8 cellular contexts compared by ENCODE assay signal in the genomic region with DNA sequence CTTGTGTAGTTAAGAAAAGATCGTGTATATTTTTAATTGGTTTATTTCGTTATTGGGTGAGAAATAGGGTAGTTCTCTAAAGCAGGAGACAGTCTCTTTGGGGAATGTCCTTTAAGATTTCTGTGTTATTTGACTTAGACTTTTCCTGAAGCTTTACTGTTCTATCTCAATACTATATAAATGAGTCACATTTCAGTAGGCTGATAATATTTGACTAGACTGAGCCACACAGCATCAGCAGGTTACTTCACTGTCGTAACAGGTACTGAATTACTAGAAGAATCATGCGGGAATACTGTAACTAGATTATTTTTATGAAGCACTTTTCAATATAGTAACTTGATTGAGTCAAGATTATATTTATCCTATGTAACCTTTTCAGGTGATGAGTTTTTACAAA. TPM values are rescaled to one million over a fixed set of nuclear protein-coding genes. Genes with fewer than 3 reads are reported as not detected.
DNase-seq lines count a peak whose midpoint lies in the region; ATAC-seq and TF ChIP-seq lines count a peak whose summit lies in the region.

No MANE protein-coding gene starts in this region.

- DNase-seq in NT2/D1 (ENCODE audit: low read depth, low spot score) (no peak), epithelial cell of esophagus (ENCODE audit: low read depth) (peak; percentile 64), progenitor cell of endocrine pancreas (ENCODE audit: low spot score, unreplicated experiment) (no peak), DMS153 treated with DMSO at 0.1 percent for 48 hours (lab: John Stamatoyannopoulos, UW; ENCODE audit: unreplicated experiment) (no peak)

- H3K27ac Mint-ChIP-seq in progenitor cell of endocrine pancreas, result peak overlapping the region; percentile 94

- H3K9me3 Mint-ChIP-seq in progenitor cell of endocrine pancreas (ENCODE audit: low read depth), result no peaks in the 10 kb centered on the region

- H3K9ac ChIP-seq in NT2/D1 (ENCODE audit: insufficient read length, low read depth), result no peak overlapping the region

- H3K4me3 ChIP-seq in GM08714 (ENCODE audit: low read length) (peak overlapping the region; percentile 81; the same call in 1 of the 2 replicates), NT2/D1 (ENCODE audit: insufficient read length, low read depth) (peak overlapping the region; percentile 86), epithelial cell of esophagus (ENCODE audit: low read length) (peak overlapping the region; percentile 80)

- no peaks in the 10 kb centered on the region for H3K27me3 ChIP-seq in NT2/D1 (ENCODE audit: insufficient read depth, insufficient read length)

- H3K4me1 Mint-ChIP-seq in progenitor cell of endocrine pancreas (ENCODE audit: low read depth), result peaks cover 40% of the 10 kb centered on the region

- peak overlapping the region; percentile 90 for H3K4me3 Mint-ChIP-seq in progenitor cell of endocrine pancreas (ENCODE audit: low read depth)

- TF ChIP-seq CTCF in epithelial cell of esophagus (IDR thresholded peaks at IDR 0.05; ENCODE audit: insufficient read depth, low read depth, low read length, missing control alignments) (no peak), progenitor cell of endocrine pancreas (IDR thresholded peaks at IDR 0.05; ENCODE audit: unreplicated experiment) (no peak)

- no peaks in the 10 kb centered on the region for H3K27me3 Mint-ChIP-seq in progenitor cell of endocrine pancreas

- no peaks in the 10 kb centered on the region for H3K36me3 ChIP-seq in NT2/D1 (ENCODE audit: insufficient read depth, insufficient read length, low read length)

- no peaks in the 10 kb centered on the region for H3K9me3 ChIP-seq in NT2/D1 (ENCODE audit: insufficient read depth, low read length)

- H3K36me3 Mint-ChIP-seq in progenitor cell of endocrine pancreas (ENCODE audit: insufficient read depth), result no peaks in the 10 kb centered on the region

- no peaks in the 10 kb centered on the region for H3K4me1 ChIP-seq in NT2/D1 (ENCODE audit: insufficient read depth, insufficient read length)

- ATAC-seq in GM19328 (IDR thresholded peaks at IDR 0.05; ENCODE audit: unreplicated experiment) (no peak), GM21423 (IDR thresholded peaks at IDR 0.05; ENCODE audit: unreplicated experiment) (no peak), GM21367 (IDR thresholded peaks at IDR 0.05; ENCODE audit: unreplicated experiment) (no peak)

RNA-seq across cellular contexts. Expression of a gene that starts 1.4 kb away (rescaled TPM):
- total RNA-seq in progenitor cell of endocrine pancreas, result 32.8 and 34.1 TPM in 2 replicates
